ENCODE assay signal across 29 cellular contexts in the genomic region with DNA sequence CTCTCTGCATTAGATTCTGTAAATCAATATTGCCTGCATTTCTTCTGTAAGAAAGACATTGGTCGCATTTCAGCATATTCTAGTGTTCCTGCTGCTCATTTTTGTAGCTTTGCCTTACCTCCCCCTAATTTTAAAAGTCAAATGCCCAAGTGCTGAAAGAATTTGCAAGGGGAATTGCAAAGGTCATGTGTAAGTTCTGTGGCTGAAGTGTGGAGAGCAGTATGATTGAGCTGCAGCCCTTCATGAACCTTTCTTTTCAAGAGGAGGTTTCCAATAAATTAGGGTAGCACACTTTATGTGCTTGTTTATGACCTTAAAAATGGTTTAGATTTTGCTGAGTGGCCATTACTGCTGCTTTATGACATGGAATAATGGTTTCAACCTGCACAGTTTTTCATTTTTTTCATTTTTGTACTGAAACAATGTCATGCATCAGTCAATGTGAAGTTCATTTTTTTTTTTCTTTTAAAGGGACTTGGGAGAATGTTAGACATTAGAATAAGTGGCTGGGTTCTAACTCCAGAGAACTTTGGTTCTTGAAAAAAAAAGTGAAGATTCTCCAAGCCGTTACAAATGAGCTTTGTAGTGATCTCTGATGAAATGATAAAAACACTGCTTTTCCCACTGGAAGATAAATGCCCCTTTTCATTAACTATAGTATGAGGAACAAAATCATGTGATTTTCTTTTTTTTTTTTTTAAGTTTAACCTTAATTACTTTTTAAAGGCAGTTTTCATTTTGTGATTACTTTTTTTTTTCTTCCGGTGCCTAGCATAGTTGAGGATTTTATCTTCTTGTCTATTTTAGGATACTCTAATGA.
A peak's percentile ranks its signal among the peaks of the same experiment; 100 is the strongest.
DNase-seq lines count a peak whose midpoint lies in the region; ATAC-seq and TF ChIP-seq lines count a peak whose summit lies in the region.
"Had no signal": no experiment of that assay in that cellular context is flagged by ENCODE, and none has a peak within 500 bp of the region (broad histone marks: within the 10 kb centered on the region; RNA-seq: fewer than 3 reads in every experiment).

No MANE protein-coding gene starts in this region.

- no peak for ATAC-seq in GM18502 (IDR thresholded peaks at IDR 0.05; ENCODE audit: poor library complexity, unreplicated experiment)
- no peak for ATAC-seq in gastroesophageal sphincter
- no peak for ATAC-seq in activated T-helper 17 cell treated with anti-CD3 and anti-CD28 coated beads, Interleukin-2, amount 50 U/mL, for 72 hours (replicated peaks)
- ATAC-seq: GM12878; HCT116; natural killer cell treated with Interleukin-12 subunit alpha and Interleukin-12 subunit beta and Interleukin-15 and Interleukin-18, amount 100 ng/mL, for 72 hours had no signal

- TF ChIP-seq POLR2A in gastroesophageal sphincter (IDR thresholded peaks at IDR 0.05): no peak

- H3K36me3 ChIP-seq in cardiac muscle cell: no peaks in the 10 kb centered on the region
- H3K36me3 ChIP-seq in right atrium auricular region: no peaks in the 10 kb centered on the region
- H3K36me3 ChIP-seq in adipocyte (ENCODE audit: control insufficient read depth, insufficient read depth, low read length, severe bottlenecking): no peaks in the 10 kb centered on the region
- H3K36me3 ChIP-seq in hepatocyte (replicated peaks; ENCODE audit: insufficient read depth, low read depth): no peaks in the 10 kb centered on the region
- no peaks in the 10 kb centered on the region for H3K36me3 ChIP-seq in gastroesophageal sphincter
- H3K36me3 ChIP-seq in mammary epithelial cell (ENCODE audit: insufficient read depth, low read length): no peaks in the 10 kb centered on the region
- H3K36me3 ChIP-seq: BE2C, left ventricle myocardium inferior, sigmoid colon had no signal

- H4K20me1 ChIP-seq in hepatocyte (ENCODE audit: insufficient read depth, poor library complexity, severe bottlenecking): no peaks in the 10 kb centered on the region
- H4K20me1 ChIP-seq in mammary epithelial cell (ENCODE audit: insufficient read depth, low read length): no peaks in the 10 kb centered on the region

- H3K36me3 Mint-ChIP-seq in activated T-helper 17 cell treated with anti-CD3 and anti-CD28 coated beads, Interleukin-2, amount 50 U/mL, for 72 hours (ENCODE audit: low read depth): no peaks in the 10 kb centered on the region
- H3K36me3 Mint-ChIP-seq: activated naive CD8-positive, alpha-beta T cell treated with anti-CD3 and anti-CD28 coated beads for 36 hours; IgD-negative memory B cell had no signal

- no peak overlapping the region for H2AFZ ChIP-seq in hepatocyte
- no peak overlapping the region for H2AFZ ChIP-seq in mammary epithelial cell (ENCODE audit: low read depth, low read length)

- in situ Hi-C loops in mammary epithelial cell (cut with MboI; ENCODE audit: low sequenced_read_pairs in 2 of 2): no loop called here

- H3K27me3 ChIP-seq in cardiac muscle cell: no peaks in the 10 kb centered on the region
- no peaks in the 10 kb centered on the region for H3K27me3 ChIP-seq in right atrium auricular region
- H3K27me3 ChIP-seq in adipocyte (replicated peaks; ENCODE audit: control insufficient read depth, insufficient read depth, low read length): no peaks in the 10 kb centered on the region
- no peaks in the 10 kb centered on the region for H3K27me3 ChIP-seq in hepatocyte
- no peaks in the 10 kb centered on the region for H3K27me3 ChIP-seq in gastroesophageal sphincter
- H3K27me3 ChIP-seq in mammary epithelial cell (ENCODE audit: insufficient read depth, low read length): peaks cover 2% of the 10 kb centered on the region
- H3K27me3 ChIP-seq: BE2C, sigmoid colon had no signal

- no peaks in the 10 kb centered on the region for H3K27me3 Mint-ChIP-seq in activated T-helper 17 cell treated with anti-CD3 and anti-CD28 coated beads, Interleukin-2, amount 50 U/mL, for 72 hours
- H3K27me3 Mint-ChIP-seq: activated naive CD8-positive, alpha-beta T cell treated with anti-CD3 and anti-CD28 coated beads for 36 hours; IgD-negative memory B cell; natural killer cell treated with Interleukin-12 subunit alpha and Interleukin-12 subunit beta and Interleukin-15 and Interleukin-18, amount 100 ng/mL, for 72 hours had no signal

- dilution Hi-C loops in mammary epithelial cell (cut with HindIII; ENCODE audit: low sequenced_read_pairs): no loop called here

- H3K79me2 ChIP-seq in hepatocyte: no peaks in the 10 kb centered on the region
- H3K79me2 ChIP-seq in mammary epithelial cell (ENCODE audit: insufficient read depth, low read length): no peaks in the 10 kb centered on the region

- H3K4me3 ChIP-seq in cardiac muscle cell: no peak overlapping the region
- H3K4me3 ChIP-seq in right atrium auricular region: no peak overlapping the region
- H3K4me3 ChIP-seq in adipocyte (ENCODE audit: low read length): peak overlapping the region; percentile 35
- no peak overlapping the region for H3K4me3 ChIP-seq in hepatocyte
- no peak overlapping the region for H3K4me3 ChIP-seq in gastroesophageal sphincter
- H3K4me3 ChIP-seq in mammary epithelial cell (replicated peaks in 1 of 3; ENCODE audit: insufficient read depth in 1 of 3, low read depth in 2 of 3, low read length in 3 of 3): no peak overlapping the region
- H3K4me3 ChIP-seq: GM12878, left ventricle myocardium inferior, sigmoid colon had no signal

- BruUV-seq in mammary epithelial cell (replicated peaks; lab: Mats Ljungman, UMichigan): no TSS peak

- no peaks in the 10 kb centered on the region for H3K4me1 Mint-ChIP-seq in activated T-helper 17 cell treated with anti-CD3 and anti-CD28 coated beads, Interleukin-2, amount 50 U/mL, for 72 hours
- H3K4me1 Mint-ChIP-seq: activated naive CD8-positive, alpha-beta T cell treated with anti-CD3 and anti-CD28 coated beads for 36 hours; IgD-negative memory B cell had no signal

- H3K27ac ChIP-seq in cardiac muscle cell: peak overlapping the region; percentile 91
- no peak overlapping the region for H3K27ac ChIP-seq in right atrium auricular region
- H3K27ac ChIP-seq in hepatocyte: no peak overlapping the region
- H3K27ac ChIP-seq in gastroesophageal sphincter: no peak overlapping the region
- H3K27ac ChIP-seq in mammary epithelial cell (ENCODE audit: insufficient read depth, low read depth, low read length): no peak overlapping the region
- H3K27ac ChIP-seq: 22Rv1, epithelial cell of prostate, foreskin keratinocyte, left ventricle myocardium inferior, sigmoid colon had no signal

- no peaks in the 10 kb centered on the region for H3K9me2 ChIP-seq in hepatocyte (replicated peaks; ENCODE audit: insufficient read depth)

- CTCF ChIA-PET in mammary epithelial cell (lab: Charles Lee; ENCODE audit: low non-redundant PET): no interaction called here

- peaks cover 40% of the 10 kb centered on the region for H3K4me1 ChIP-seq in cardiac muscle cell (ENCODE audit: low read depth)
- H3K4me1 ChIP-seq in right atrium auricular region: peaks cover 0 to 34% of the 10 kb centered on the region in 2 donors
- peaks cover 18% of the 10 kb centered on the region for H3K4me1 ChIP-seq in adipocyte (ENCODE audit: control insufficient read depth, insufficient read depth, low read length)
- no peaks in the 10 kb centered on the region for H3K4me1 ChIP-seq in hepatocyte (ENCODE audit: insufficient read depth)
- H3K4me1 ChIP-seq in gastroesophageal sphincter: peaks cover 5 to 68% (median 14%) of the 10 kb centered on the region in 3 donors
- H3K4me1 ChIP-seq in mammary epithelial cell (ENCODE audit: insufficient read depth, low read length): no peaks in the 10 kb centered on the region
- H3K4me1 ChIP-seq: foreskin keratinocyte had no signal

- peaks cover 13% of the 10 kb centered on the region for H3K9me3 Mint-ChIP-seq in activated T-helper 17 cell treated with anti-CD3 and anti-CD28 coated beads, Interleukin-2, amount 50 U/mL, for 72 hours

- H3K9ac ChIP-seq in adipocyte (ENCODE audit: low read length) (no peak overlapping the region), mammary epithelial cell (ENCODE audit: insufficient read depth, low read length) (no peak overlapping the region)

- peak overlapping the region; percentile 42 for H3K4me2 ChIP-seq in hepatocyte
- H3K4me2 ChIP-seq in mammary epithelial cell (ENCODE audit: insufficient read depth, low read depth, low read length): no peak overlapping the region

- intact Hi-C loops in mammary epithelial cell (cut with micrococcal nuclease): no loop called here

- TF ChIP-seq CTCF in cardiac muscle cell (IDR thresholded peaks at IDR 0.05; ENCODE audit: low read depth, low read length): no peak
- no peak for TF ChIP-seq CTCF in right atrium auricular region (IDR thresholded peaks at IDR 0.05)
- no peak for TF ChIP-seq CTCF in hepatocyte (IDR thresholded peaks at IDR 0.05; ENCODE audit: poor library complexity)
- TF ChIP-seq CTCF in gastroesophageal sphincter (IDR thresholded peaks at IDR 0.05): no peak
- TF ChIP-seq CTCF in mammary epithelial cell (conservative IDR thresholded peaks at IDR 0.05 in 1 of 2, IDR thresholded peaks at IDR 0.05 in 1 of 2; ENCODE audit: extremely low read depth in 1 of 2, insufficient read depth in 1 of 2, low read depth in 1 of 2, low read length in 2 of 2): no peak

- no peak for TF ChIP-seq EP300 in gastroesophageal sphincter (IDR thresholded peaks at IDR 0.05)

- H3K27ac Mint-ChIP-seq in activated T-helper 17 cell treated with anti-CD3 and anti-CD28 coated beads, Interleukin-2, amount 50 U/mL, for 72 hours: no peak overlapping the region
- H3K27ac Mint-ChIP-seq: activated naive CD8-positive, alpha-beta T cell treated with anti-CD3 and anti-CD28 coated beads for 36 hours; IgD-negative memory B cell; natural killer cell treated with Interleukin-12 subunit alpha and Interleukin-12 subunit beta and Interleukin-15 and Interleukin-18, amount 100 ng/mL, for 72 hours had no signal

- DNase-seq in cardiac muscle cell (ENCODE audit: low read depth in 1 of 2, low spot score in 1 of 2): peak in 1 of 2 donors; percentile 53
- DNase-seq in right atrium auricular region (ENCODE audit: low spot score): no peak
- no peak for DNase-seq in adipocyte (ENCODE audit: low read depth)
- no peak for DNase-seq in hepatocyte (ENCODE audit: low spot score)
- no peak for DNase-seq in mammary epithelial cell
- DNase-seq: activated CD4-positive, alpha-beta T cell treated with anti-CD3 and anti-CD28 coated beads, Interleukin-2, amount 50 U/mL, for 48 hours; activated CD4-positive, CD25-positive, alpha-beta regulatory T cell; activated CD8-positive, alpha-beta memory T cell treated with anti-CD3 and anti-CD28 coated beads, Interleukin-2, amount 50 U/mL, for 48 hours; activated effector memory CD4-positive, alpha-beta T cell treated with Interleukin-2 at 50 U/mL for 16 hours; activated naive CD8-positive, alpha-beta T cell treated with anti-CD3 and anti-CD28 coated beads for 36 hours; BE2C; DMS79 treated with DMSO at 0.1 percent for 48 hours; effector CD4-positive, alpha-beta T cell; hypothalamus; left ventricle myocardium inferior; NCI-H1417; NCI-H446 treated with DMSO at 0.1 percent for 48 hours; OCI-M1; sigmoid colon had no signal

- H3K9me3 ChIP-seq in cardiac muscle cell (ENCODE audit: low read depth) (no peaks in the 10 kb centered on the region), right atrium auricular region (peaks cover 0 to 10% of the 10 kb centered on the region in 2 donors), adipocyte (ENCODE audit: control insufficient read depth, low read length) (no peaks in the 10 kb centered on the region), hepatocyte (ENCODE audit: low read depth) (no peaks in the 10 kb centered on the region), gastroesophageal sphincter (peaks cover 0 to 3% (median 0%) of the 10 kb centered on the region in 3 donors), mammary epithelial cell (replicated peaks; ENCODE audit: insufficient read depth, low read length) (no peaks in the 10 kb centered on the region)
- H3K9me3 ChIP-seq: BE2C, sigmoid colon had no signal

- H3K4me3 Mint-ChIP-seq in activated T-helper 17 cell treated with anti-CD3 and anti-CD28 coated beads, Interleukin-2, amount 50 U/mL, for 72 hours: no peak overlapping the region
- H3K4me3 Mint-ChIP-seq: activated naive CD8-positive, alpha-beta T cell treated with anti-CD3 and anti-CD28 coated beads for 36 hours; natural killer cell treated with Interleukin-12 subunit alpha and Interleukin-12 subunit beta and Interleukin-15 and Interleukin-18, amount 100 ng/mL, for 72 hours had no signal

- WGBS in hepatocyte (ENCODE audit: low lambda C conversion rate, missing lambda C conversion rate): 68% methylated on average over 3 of the region's 3 CpGs
- WGBS in gastroesophageal sphincter (ENCODE audit: low coverage in 1 of 2), 2 donors: 44 to 57% methylated on average over 3 of the region's 3 CpGs
- WGBS in mammary epithelial cell (ENCODE audit: low coverage, missing lambda C conversion rate): 72% methylated on average over 3 of the region's 3 CpGs
